Comparison of ENCODE assay signal across 25 cellular contexts in the genomic region with DNA sequence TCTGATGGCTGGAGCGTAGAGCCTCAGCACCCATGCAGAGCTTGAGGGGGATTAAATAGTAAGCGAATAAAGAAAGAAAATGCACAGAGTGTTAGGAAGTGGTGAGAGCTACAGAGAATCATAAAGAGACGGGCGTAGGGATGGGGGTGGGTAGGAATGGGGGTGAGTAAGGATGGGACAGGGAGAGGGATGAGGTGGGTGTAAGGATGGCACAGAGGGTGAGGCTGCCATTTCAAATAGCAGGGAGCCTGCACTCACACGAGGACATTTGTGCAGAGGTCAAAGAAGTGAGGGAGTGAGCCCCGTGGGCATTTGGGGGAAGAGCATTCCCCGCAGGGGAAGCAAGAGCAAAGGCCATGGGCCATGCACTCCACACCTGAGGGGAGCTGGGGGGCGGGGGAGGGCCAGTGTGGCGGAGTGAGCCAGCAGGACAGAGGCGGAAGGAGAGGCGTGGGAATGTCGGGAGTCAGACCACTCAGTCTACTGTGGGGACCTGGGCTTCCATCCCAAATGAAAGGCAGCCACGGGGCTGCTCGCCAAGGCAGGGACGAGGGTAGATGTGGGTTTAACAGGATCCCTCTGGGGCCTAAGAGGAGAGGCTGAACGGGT.
"Had no signal": no experiment of that assay in that cellular context is flagged by ENCODE, and none has a peak within 500 bp of the region (broad histone marks: within the 10 kb centered on the region; RNA-seq: fewer than 3 reads in every experiment).

No MANE protein-coding gene starts in this region.

- H3K27me3 ChIP-seq: cardiac muscle cell, Peyer's patch, SJCRH30 had no signal

- H3K4me3 ChIP-seq: cardiac muscle cell, Peyer's patch, SJCRH30 had no signal

- H3K9me2 ChIP-seq: SK-N-SH had no signal

- H3K36me3 Mint-ChIP-seq: activated CD4-positive, alpha-beta memory T cell treated with anti-CD3 and anti-CD28 coated beads for 36 hours; activated naive CD4-positive, alpha-beta T cell treated with anti-CD3 and anti-CD28 coated beads, Interleukin-2, amount 50 U/mL, for 72 hours had no signal

- H3K4me2 ChIP-seq: KMS-11, SK-N-SH had no signal

- ATAC-seq: activated naive CD4-positive, alpha-beta T cell treated with anti-CD3 and anti-CD28 coated beads, Interleukin-2, amount 50 U/mL, for 72 hours; activated T-cell treated with anti-CD3 and anti-CD28 coated beads, Interleukin-2, amount 50 U/mL, for 72 hours had no signal

- H3K9me3 Mint-ChIP-seq: activated CD4-positive, alpha-beta memory T cell treated with anti-CD3 and anti-CD28 coated beads for 36 hours; activated CD4-positive, alpha-beta T cell treated with anti-CD3 and anti-CD28 coated beads, Interleukin-2, amount 10 ng/mL, durations not matched to agents 7 days and 5 days; activated naive CD4-positive, alpha-beta T cell treated with anti-CD3 and anti-CD28 coated beads, Interleukin-2, amount 50 U/mL, for 72 hours; activated T-cell treated with anti-CD3 and anti-CD28 coated beads, Interleukin-2, amount 50 U/mL, for 72 hours; activated T-helper 2 cell treated with anti-CD3 and anti-CD28 coated beads, Interferon-gamma antibody, Interleukin-2, Interleukin-4, amounts not matched to agents 10 μg/mL and 5 μg/mL and 100 μg/mL, durations not matched to agents 14 hours and 24 hours and 36 hours had no signal

- H3K4me3 Mint-ChIP-seq: activated CD4-positive, alpha-beta memory T cell treated with anti-CD3 and anti-CD28 coated beads for 36 hours; activated CD4-positive, alpha-beta T cell treated with anti-CD3 and anti-CD28 coated beads, Interleukin-2, amount 10 ng/mL, durations not matched to agents 7 days and 5 days; activated T-cell treated with anti-CD3 and anti-CD28 coated beads, Interleukin-2, amount 50 U/mL, for 72 hours had no signal

- DNase-seq: activated CD4-positive, alpha-beta memory T cell treated with anti-CD3 and anti-CD28 coated beads for 36 hours; activated CD4-positive, alpha-beta T cell treated with anti-CD3 and anti-CD28 coated beads, Interleukin-2, amount 10 ng/mL, durations not matched to agents 7 days and 5 days; activated CD4-positive, CD25-positive, alpha-beta regulatory T cell; activated CD8-positive, alpha-beta memory T cell treated with anti-CD3 and anti-CD28 coated beads for 24 hours; activated T-cell treated with anti-CD3 and anti-CD28 coated beads for 4 hours; activated T-cell treated with anti-CD3 and anti-CD28 coated beads, Interleukin-2, amount 50 U/mL, for 72 hours; brain microvascular endothelial cell; NCI-H1092; NCI-H1417; NCI-H1930; NCI-H2171; NCI-H2227 treated with DMSO at 0.1 percent for 48 hours; NCI-H526 treated with DMSO at 0.1 percent for 48 hours; NCI-H82; Peyer's patch; Right ventricle myocardium superior; SJCRH30; SK-N-SH; T-helper 1 cell had no signal

- H3K27ac Mint-ChIP-seq: activated CD4-positive, alpha-beta memory T cell treated with anti-CD3 and anti-CD28 coated beads for 36 hours; activated CD4-positive, alpha-beta T cell treated with anti-CD3 and anti-CD28 coated beads, Interleukin-2, amount 10 ng/mL, durations not matched to agents 7 days and 5 days; activated naive CD4-positive, alpha-beta T cell treated with anti-CD3 and anti-CD28 coated beads, Interleukin-2, amount 50 U/mL, for 72 hours; activated T-cell treated with anti-CD3 and anti-CD28 coated beads, Interleukin-2, amount 50 U/mL, for 72 hours; activated T-helper 2 cell treated with anti-CD3 and anti-CD28 coated beads, Interferon-gamma antibody, Interleukin-2, Interleukin-4, amounts not matched to agents 10 μg/mL and 5 μg/mL and 100 μg/mL, durations not matched to agents 14 hours and 24 hours and 36 hours had no signal

- H3K9ac ChIP-seq: KMS-11, SK-N-SH had no signal

- H3K36me3 ChIP-seq: brain microvascular endothelial cell, cardiac muscle cell, Peyer's patch, SJCRH30 had no signal

- H3K9me3 ChIP-seq: Peyer's patch, SJCRH30, SK-N-SH had no signal

- H3K27ac ChIP-seq: brain microvascular endothelial cell, cardiac muscle cell, KMS-11, Peyer's patch, RWPE1, SJCRH30, VCaP had no signal

- H3K27me3 Mint-ChIP-seq: activated CD4-positive, alpha-beta memory T cell treated with anti-CD3 and anti-CD28 coated beads for 36 hours; activated CD4-positive, alpha-beta T cell treated with anti-CD3 and anti-CD28 coated beads, Interleukin-2, amount 10 ng/mL, durations not matched to agents 7 days and 5 days had no signal
